10 cellular contexts compared by ENCODE assay signal in the genomic region with DNA sequence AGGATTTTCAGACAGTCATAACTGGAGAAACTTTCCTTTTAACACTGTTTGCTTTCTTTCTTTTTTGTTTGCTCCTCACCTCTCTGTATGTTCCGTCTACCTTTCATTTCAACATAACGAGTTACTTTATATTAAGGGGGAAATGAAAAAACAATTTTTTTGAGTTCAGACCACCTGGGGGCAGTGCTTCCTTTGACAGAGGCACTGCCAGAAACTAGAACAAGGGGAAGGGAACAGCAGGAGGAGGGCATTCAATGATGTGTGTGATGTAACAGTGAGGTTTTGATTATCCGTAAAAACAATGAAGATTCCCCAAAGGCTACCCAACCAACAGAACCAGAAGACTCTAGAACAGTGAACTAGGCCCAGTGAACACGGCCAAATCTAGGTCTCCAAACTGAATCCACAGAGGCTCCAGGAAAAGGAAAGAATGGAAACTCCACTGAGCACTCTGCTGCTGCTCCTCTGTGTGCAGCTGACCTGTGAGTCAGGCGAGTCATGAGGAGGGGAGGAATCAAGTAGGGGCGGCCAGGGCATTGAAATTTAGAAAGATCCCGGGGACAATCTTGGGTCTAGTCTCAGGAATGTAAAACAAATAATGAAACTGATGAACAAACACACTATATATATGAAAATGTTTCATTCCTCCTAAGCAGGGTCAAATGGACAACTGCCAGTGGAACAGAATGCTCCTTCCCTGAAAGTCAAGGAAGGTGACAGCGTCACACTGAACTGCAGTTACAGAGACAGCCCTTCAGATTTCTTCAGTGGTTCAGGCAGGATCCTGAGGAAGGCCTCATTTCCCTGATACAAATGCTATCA.
DNase-seq lines count a peak whose midpoint lies in the region; ATAC-seq and TF ChIP-seq lines count a peak whose summit lies in the region.
"Had no signal": no experiment of that assay in that cellular context is flagged by ENCODE, and none has a peak within 500 bp of the region (broad histone marks: within the 10 kb centered on the region; RNA-seq: fewer than 3 reads in every experiment).

No MANE protein-coding gene starts in this region.

- WGBS in suprapubic skin = 42% methylated on average over 8 of the region's 8 CpGs

- no peaks in the 10 kb centered on the region for H3K4me1 Mint-ChIP-seq in activated naive CD4-positive, alpha-beta T cell treated with anti-CD3 and anti-CD28 coated beads, Interleukin-2, amount 50 U/mL, for 24 hours
- peaks cover 8% of the 10 kb centered on the region for H3K4me1 Mint-ChIP-seq in activated naive CD4-positive, alpha-beta T cell treated with anti-CD3 and anti-CD28 coated beads, Interleukin-2, amount 10 ng/mL, durations not matched to agents 7 days and 5 days

- no peaks in the 10 kb centered on the region for H3K27me3 Mint-ChIP-seq in activated naive CD4-positive, alpha-beta T cell treated with anti-CD3 and anti-CD28 coated beads, Interleukin-2, amount 50 U/mL, for 24 hours
- no peaks in the 10 kb centered on the region for H3K27me3 Mint-ChIP-seq in activated naive CD4-positive, alpha-beta T cell treated with anti-CD3 and anti-CD28 coated beads, Interleukin-2, amount 10 ng/mL, durations not matched to agents 7 days and 5 days

- no peaks in the 10 kb centered on the region for H3K79me2 ChIP-seq in OCI-LY3 (ENCODE audit: low read length)

- H3K27ac ChIP-seq in OCI-LY3 (ENCODE audit: low read length) = no peak overlapping the region
- no peak overlapping the region for H3K27ac ChIP-seq in suprapubic skin
- H3K27ac ChIP-seq: BLaER1 treated with 17β-estradiol and CSF1 and Interleukin-3, amounts not matched to agents 10 nM and 100 nM had no signal

- H3K4me1 ChIP-seq in OCI-LY3 (ENCODE audit: low read length) = peaks cover 34% of the 10 kb centered on the region
- peaks cover 28% of the 10 kb centered on the region for H3K4me1 ChIP-seq in skeletal muscle satellite cell (ENCODE audit: control insufficient read depth, insufficient read depth, low read length)
- peaks cover 8% of the 10 kb centered on the region for H3K4me1 ChIP-seq in suprapubic skin
- H3K4me1 ChIP-seq: BLaER1 treated with 17β-estradiol and CSF1 and Interleukin-3, amounts not matched to agents 10 nM and 100 nM had no signal

- H2AFZ ChIP-seq in OCI-LY3 (ENCODE audit: low read depth, low read length) = peak overlapping the region; percentile 62

- no peaks in the 10 kb centered on the region for H3K36me3 Mint-ChIP-seq in activated naive CD4-positive, alpha-beta T cell treated with anti-CD3 and anti-CD28 coated beads, Interleukin-2, amount 50 U/mL, for 24 hours
- no peaks in the 10 kb centered on the region for H3K36me3 Mint-ChIP-seq in activated naive CD4-positive, alpha-beta T cell treated with anti-CD3 and anti-CD28 coated beads, Interleukin-2, amount 10 ng/mL, durations not matched to agents 7 days and 5 days

- no peak for ATAC-seq in HG02840 (IDR thresholded peaks at IDR 0.05; ENCODE audit: low FRiP score, unreplicated experiment)

- TF ChIP-seq CTCF in OCI-LY3 (IDR thresholded peaks at IDR 0.05; ENCODE audit: low read depth, low read length) (peak; percentile 72), epithelial cell of proximal tubule (conservative IDR thresholded peaks at IDR 0.05; ENCODE audit: low read depth, low read length) (peak; percentile 36), suprapubic skin (IDR thresholded peaks at IDR 0.05) (no peak)

- H3K4me2 ChIP-seq in OCI-LY3 (ENCODE audit: low read length) (peak overlapping the region; percentile 59), skeletal muscle satellite cell (ENCODE audit: low read length) (no peak overlapping the region)
- H3K4me2 ChIP-seq: BLaER1 treated with 17β-estradiol and CSF1 and Interleukin-3, amounts not matched to agents 10 nM and 100 nM had no signal

- H3K27me3 ChIP-seq in OCI-LY3 (ENCODE audit: low read depth, low read length) = no peaks in the 10 kb centered on the region
- no peaks in the 10 kb centered on the region for H3K27me3 ChIP-seq in skeletal muscle satellite cell (ENCODE audit: control insufficient read depth, insufficient read depth, low read length)
- no peaks in the 10 kb centered on the region for H3K27me3 ChIP-seq in suprapubic skin
- H3K27me3 ChIP-seq: BLaER1 treated with 17β-estradiol and CSF1 and Interleukin-3, amounts not matched to agents 10 nM and 100 nM had no signal

- H3K4me3 ChIP-seq in OCI-LY3 (ENCODE audit: low read length) = peak overlapping the region; percentile 37
- H3K4me3 ChIP-seq in epithelial cell of proximal tubule (ENCODE audit: low read depth, low read length) = no peak overlapping the region
- no peak overlapping the region for H3K4me3 ChIP-seq in skeletal muscle satellite cell (ENCODE audit: low read length)
- no peak overlapping the region for H3K4me3 ChIP-seq in suprapubic skin
- H3K4me3 ChIP-seq: BLaER1 treated with 17β-estradiol and CSF1 and Interleukin-3, amounts not matched to agents 10 nM and 100 nM had no signal

- no peaks in the 10 kb centered on the region for H3K36me3 ChIP-seq in OCI-LY3 (replicated peaks; ENCODE audit: low read depth, low read length)
- no peaks in the 10 kb centered on the region for H3K36me3 ChIP-seq in skeletal muscle satellite cell (ENCODE audit: insufficient read depth, low read length)
- no peaks in the 10 kb centered on the region for H3K36me3 ChIP-seq in suprapubic skin
- H3K36me3 ChIP-seq: BLaER1 treated with 17β-estradiol and CSF1 and Interleukin-3, amounts not matched to agents 10 nM and 100 nM had no signal

- no peaks in the 10 kb centered on the region for H3K9me3 ChIP-seq in OCI-LY3 (ENCODE audit: insufficient read depth, low read length)
- H3K9me3 ChIP-seq in skeletal muscle satellite cell (replicated peaks; ENCODE audit: low read length) = no peaks in the 10 kb centered on the region
- H3K9me3 ChIP-seq in suprapubic skin = no peaks in the 10 kb centered on the region
- H3K9me3 ChIP-seq: BLaER1 treated with 17β-estradiol and CSF1 and Interleukin-3, amounts not matched to agents 10 nM and 100 nM had no signal

- no peak for TF ChIP-seq EP300 in suprapubic skin (IDR thresholded peaks at IDR 0.05)

- peak overlapping the region; percentile 14; the same call in 1 of the 2 replicates for H3K9ac ChIP-seq in OCI-LY3 (ENCODE audit: low read length)
- H3K9ac ChIP-seq in skeletal muscle satellite cell (ENCODE audit: low read depth, low read length) = peak overlapping the region; percentile 29
- H3K9ac ChIP-seq: BLaER1 treated with 17β-estradiol and CSF1 and Interleukin-3, amounts not matched to agents 10 nM and 100 nM had no signal

- TF ChIP-seq POLR2A in suprapubic skin (IDR thresholded peaks at IDR 0.05) = no peak

- peak overlapping the region; percentile 46 for H3K27ac Mint-ChIP-seq in activated naive CD4-positive, alpha-beta T cell treated with anti-CD3 and anti-CD28 coated beads, Interleukin-2, amount 50 U/mL, for 24 hours
- H3K27ac Mint-ChIP-seq in activated naive CD4-positive, alpha-beta T cell treated with anti-CD3 and anti-CD28 coated beads, Interleukin-2, amount 10 ng/mL, durations not matched to agents 7 days and 5 days = no peak overlapping the region

- peak overlapping the region; percentile 51 for H3K4me3 Mint-ChIP-seq in activated naive CD4-positive, alpha-beta T cell treated with anti-CD3 and anti-CD28 coated beads, Interleukin-2, amount 50 U/mL, for 24 hours
- H3K4me3 Mint-ChIP-seq in activated naive CD4-positive, alpha-beta T cell treated with anti-CD3 and anti-CD28 coated beads, Interleukin-2, amount 10 ng/mL, durations not matched to agents 7 days and 5 days = no peak overlapping the region

- CTCF ChIA-PET in activated naive CD4-positive, alpha-beta T cell treated with anti-CD3 and anti-CD28 coated beads, Interleukin-2, amount 10 ng/mL, durations not matched to agents 7 days and 5 days (lab: Charles Lee) = no interaction called here

- no peaks in the 10 kb centered on the region for H4K20me1 ChIP-seq in OCI-LY3 (ENCODE audit: insufficient read depth, low read length)
- H4K20me1 ChIP-seq: BLaER1 treated with 17β-estradiol and CSF1 and Interleukin-3, amounts not matched to agents 10 nM and 100 nM had no signal

- no peaks in the 10 kb centered on the region for H3K9me3 Mint-ChIP-seq in activated naive CD4-positive, alpha-beta T cell treated with anti-CD3 and anti-CD28 coated beads, Interleukin-2, amount 50 U/mL, for 24 hours
- H3K9me3 Mint-ChIP-seq in activated naive CD4-positive, alpha-beta T cell treated with anti-CD3 and anti-CD28 coated beads, Interleukin-2, amount 10 ng/mL, durations not matched to agents 7 days and 5 days = no peaks in the 10 kb centered on the region

- no peak for DNase-seq in activated naive CD4-positive, alpha-beta T cell treated with anti-CD3 and anti-CD28 coated beads, Interleukin-2, amount 10 ng/mL, durations not matched to agents 7 days and 5 days
- no peak for DNase-seq in epithelial cell of proximal tubule (ENCODE audit: low read depth)
- DNase-seq in DMS53 treated with DMSO at 0.1 percent for 48 hours (lab: John Stamatoyannopoulos, UW; ENCODE audit: unreplicated experiment) = no peak
- no peak for DNase-seq in suprapubic skin (ENCODE audit: low spot score in 2 of 2)
- DNase-seq: right cardiac atrium had no signal

Comparison
In these comparisons a context has a peak if more than half of its experiments do, and no peak if none do; other contexts are left out.
1. CTCF ChIP-seq: peak in OCI-LY3 (single experiment) and epithelial cell of proximal tubule (single experiment); none in suprapubic skin (0 of 2).